Comparison of ENCODE assay signal across 10 cellular contexts in the genomic region with DNA sequence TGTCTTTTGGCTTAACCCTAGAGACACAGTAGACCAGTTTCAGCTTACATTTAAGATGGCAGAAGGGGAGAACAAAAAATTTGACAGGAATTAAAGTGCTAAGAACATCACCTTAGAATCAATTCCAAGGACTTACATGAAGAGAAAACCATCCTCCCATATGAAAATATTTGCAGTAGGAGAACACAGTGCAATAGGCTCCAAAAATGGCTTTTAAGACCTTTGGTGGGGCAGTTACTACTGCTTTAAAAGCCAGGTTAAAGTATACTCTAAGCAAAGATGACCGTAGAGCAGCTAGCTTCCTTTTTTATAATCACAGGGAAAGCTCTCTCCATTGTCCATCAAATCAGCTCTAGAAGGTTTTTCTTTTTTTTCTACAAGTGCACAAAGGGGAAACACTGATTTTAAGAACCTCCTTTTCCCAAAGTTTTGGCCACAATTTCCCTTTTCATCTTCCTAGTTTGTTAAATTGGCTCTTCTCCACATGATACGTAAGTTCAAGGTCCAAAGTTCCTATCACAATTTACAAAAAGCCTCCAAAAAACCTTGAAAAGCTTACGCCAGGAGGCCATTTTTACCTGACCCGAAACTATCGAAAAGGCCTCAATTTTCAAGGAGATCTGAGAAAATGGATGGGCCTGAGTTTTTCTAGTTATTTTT. TPM values are rescaled to one million over a fixed set of nuclear protein-coding genes. Genes with fewer than 3 reads are reported as not detected.
DNase-seq lines count a peak whose midpoint lies in the region; ATAC-seq and TF ChIP-seq lines count a peak whose summit lies in the region.
"Had no signal": no experiment of that assay in that cellular context is flagged by ENCODE, and none has a peak within 500 bp of the region (broad histone marks: within the 10 kb centered on the region; RNA-seq: fewer than 3 reads in every experiment).

No MANE protein-coding gene starts in this region.

- TF ChIP-seq CTCF in left lung (IDR thresholded peaks at IDR 0.05): no peak

- H3K9me3 ChIP-seq in HUES6 (ENCODE audit: control insufficient read depth, insufficient read depth, low read depth, low read length) (no peaks in the 10 kb centered on the region), left lung (no peaks in the 10 kb centered on the region)

- H3K27me3 Mint-ChIP-seq in activated naive CD8-positive, alpha-beta T cell treated with anti-CD3 and anti-CD28 coated beads, Interleukin-2, amount 10 ng/mL, durations not matched to agents 7 days and 5 days: no peaks in the 10 kb centered on the region
- no peaks in the 10 kb centered on the region for H3K27me3 Mint-ChIP-seq in stimulated activated memory B cell treated with anti-CD40 and anti-IgM and Interleukin-4, amounts not matched to agents 10 μg/mL and 1 μg/mL and 100 μg/mL, for 72 hours

- H3K27ac Mint-ChIP-seq in activated naive CD8-positive, alpha-beta T cell treated with anti-CD3 and anti-CD28 coated beads, Interleukin-2, amount 10 ng/mL, durations not matched to agents 7 days and 5 days: peak overlapping the region; percentile 99
- H3K27ac Mint-ChIP-seq in stimulated activated memory B cell treated with anti-CD40 and anti-IgM and Interleukin-4, amounts not matched to agents 10 μg/mL and 1 μg/mL and 100 μg/mL, for 72 hours: peak overlapping the region; percentile 96

- H3K4me1 ChIP-seq in HUES6 (ENCODE audit: control insufficient read depth, insufficient read depth, low read length) (peaks cover 23% of the 10 kb centered on the region), left lung (peaks cover 15 to 73% of the 10 kb centered on the region in 2 donors)

- peaks cover 30% of the 10 kb centered on the region for H3K36me3 ChIP-seq in HUES6 (ENCODE audit: control insufficient read depth, insufficient read depth, low read length)
- H3K36me3 ChIP-seq in left lung: peaks cover 0 to 40% of the 10 kb centered on the region in 2 donors

- DNase-seq in activated naive CD8-positive, alpha-beta T cell treated with anti-CD3 and anti-CD28 coated beads, Interleukin-2, amount 10 ng/mL, durations not matched to agents 7 days and 5 days: no peak
- DNase-seq in left lung (no peak), caudate nucleus (lab: John Stamatoyannopoulos, UW) (no peak), T-helper 9 cell (no peak), LoVo (ENCODE audit: low spot score) (no peak)
- DNase-seq: activated gamma-delta T cell, NCI-H526 had no signal

- peaks cover 46% of the 10 kb centered on the region for H3K36me3 Mint-ChIP-seq in activated naive CD8-positive, alpha-beta T cell treated with anti-CD3 and anti-CD28 coated beads, Interleukin-2, amount 10 ng/mL, durations not matched to agents 7 days and 5 days
- peaks cover 35% of the 10 kb centered on the region for H3K36me3 Mint-ChIP-seq in stimulated activated memory B cell treated with anti-CD40 and anti-IgM and Interleukin-4, amounts not matched to agents 10 μg/mL and 1 μg/mL and 100 μg/mL, for 72 hours

- no peaks in the 10 kb centered on the region for H3K9me3 Mint-ChIP-seq in activated naive CD8-positive, alpha-beta T cell treated with anti-CD3 and anti-CD28 coated beads, Interleukin-2, amount 10 ng/mL, durations not matched to agents 7 days and 5 days
- H3K9me3 Mint-ChIP-seq in stimulated activated memory B cell treated with anti-CD40 and anti-IgM and Interleukin-4, amounts not matched to agents 10 μg/mL and 1 μg/mL and 100 μg/mL, for 72 hours: no peaks in the 10 kb centered on the region

- H3K27me3 ChIP-seq in HUES6 (ENCODE audit: control insufficient read depth, insufficient read depth, low read length) (no peaks in the 10 kb centered on the region), left lung (no peaks in the 10 kb centered on the region)

- H3K4me1 Mint-ChIP-seq in activated naive CD8-positive, alpha-beta T cell treated with anti-CD3 and anti-CD28 coated beads, Interleukin-2, amount 10 ng/mL, durations not matched to agents 7 days and 5 days: peaks cover 56% of the 10 kb centered on the region
- peaks cover 71% of the 10 kb centered on the region for H3K4me1 Mint-ChIP-seq in stimulated activated memory B cell treated with anti-CD40 and anti-IgM and Interleukin-4, amounts not matched to agents 10 μg/mL and 1 μg/mL and 100 μg/mL, for 72 hours

- H3K4me3 ChIP-seq in HUES6 (ENCODE audit: low read depth, low read length) (peak overlapping the region; percentile 96), left lung (peak overlapping the region; percentile 64 to 96)

- H3K9ac ChIP-seq in HUES6 (ENCODE audit: low read length): no peak overlapping the region

- ATAC-seq in activated naive CD8-positive, alpha-beta T cell treated with anti-CD3 and anti-CD28 coated beads, Interleukin-2, amount 10 ng/mL, durations not matched to agents 7 days and 5 days (ENCODE audit: low read depth): no peak
- no peak for ATAC-seq in left lung
- no peak for ATAC-seq in stimulated activated memory B cell treated with anti-CD40 and anti-IgM and Interleukin-4, amounts not matched to agents 10 μg/mL and 1 μg/mL and 100 μg/mL, for 72 hours

- POLR2A ChIA-PET in activated naive CD8-positive, alpha-beta T cell treated with anti-CD3 and anti-CD28 coated beads, Interleukin-2, amount 10 ng/mL, durations not matched to agents 7 days and 5 days (lab: Charles Lee): interaction anchor here (1.2 to 13.2 kb wide), 4 partner anchors 9 to 30 kb away, joined by 3 to 407 read pairs (median 68); a partner anchor contains a TSS

- intact Hi-C loops in left lung (cut with DNase I): no loop called here

- H3K4me3 Mint-ChIP-seq in activated naive CD8-positive, alpha-beta T cell treated with anti-CD3 and anti-CD28 coated beads, Interleukin-2, amount 10 ng/mL, durations not matched to agents 7 days and 5 days: peak overlapping the region; percentile 100
- peak overlapping the region; percentile 90 for H3K4me3 Mint-ChIP-seq in stimulated activated memory B cell treated with anti-CD40 and anti-IgM and Interleukin-4, amounts not matched to agents 10 μg/mL and 1 μg/mL and 100 μg/mL, for 72 hours

- H3K27ac ChIP-seq in HUES6 (ENCODE audit: low read depth, low read length): no peak overlapping the region
- H3K27ac ChIP-seq in left lung: peak overlapping the region; percentile 92
- H3K27ac ChIP-seq in caudate nucleus (ENCODE audit: low read depth, low read length): no peak overlapping the region

RNA-seq across cellular contexts. Expression of a gene that starts 3.3 kb away (rescaled TPM):
- 100 to 1,000 TPM; 678 to 725 TPM for total RNA-seq in activated naive CD8-positive, alpha-beta T cell treated with anti-CD3 and anti-CD28 coated beads, Interleukin-2, amount 10 ng/mL, durations not matched to agents 7 days and 5 days
- total RNA-seq in left lung: 100 to 1,000 TPM; 380 to 422 TPM

RNA-seq across cellular contexts. Expression of a gene that starts 28.4 kb away (rescaled TPM):
- total RNA-seq in activated naive CD8-positive, alpha-beta T cell treated with anti-CD3 and anti-CD28 coated beads, Interleukin-2, amount 10 ng/mL, durations not matched to agents 7 days and 5 days: not detected
- total RNA-seq in left lung: not detected
- total RNA-seq: renal cortical epithelial cell had no signal

RNA-seq across cellular contexts. Expression of a gene that starts 28.6 kb away (rescaled TPM):
- total RNA-seq in activated naive CD8-positive, alpha-beta T cell treated with anti-CD3 and anti-CD28 coated beads, Interleukin-2, amount 10 ng/mL, durations not matched to agents 7 days and 5 days: 10 to 100 TPM; 32.6 to 34.9 TPM
- 10 to 100 TPM; 19.6 to 20.8 TPM for total RNA-seq in left lung

RNA-seq across cellular contexts. Expression of a gene that starts 28.7 kb away (rescaled TPM):
- total RNA-seq in activated naive CD8-positive, alpha-beta T cell treated with anti-CD3 and anti-CD28 coated beads, Interleukin-2, amount 10 ng/mL, durations not matched to agents 7 days and 5 days: 1 to 10 TPM; 2.2 to 2.8 TPM
- 1 to 10 TPM in 1 of 2 donors, under 1 TPM in 1; 0.82 to 1.2 TPM for total RNA-seq in left lung

RNA-seq across cellular contexts. Expression of a gene that starts 35.3 kb away (rescaled TPM):
- 10 to 100 TPM; 54.0 to 57.5 TPM for total RNA-seq in activated naive CD8-positive, alpha-beta T cell treated with anti-CD3 and anti-CD28 coated beads, Interleukin-2, amount 10 ng/mL, durations not matched to agents 7 days and 5 days
- total RNA-seq in left lung: 10 to 100 TPM; 28.9 to 32.0 TPM

Comparison
In these comparisons a context has a peak if more than half of its experiments do, and no peak if none do; other contexts are left out.
1. H3K27ac ChIP-seq: peak in left lung (2 of 2); none in HUES6 (single experiment) and caudate nucleus (single experiment).